ENCODE assay signal across 9 cellular contexts in the genomic region with DNA sequence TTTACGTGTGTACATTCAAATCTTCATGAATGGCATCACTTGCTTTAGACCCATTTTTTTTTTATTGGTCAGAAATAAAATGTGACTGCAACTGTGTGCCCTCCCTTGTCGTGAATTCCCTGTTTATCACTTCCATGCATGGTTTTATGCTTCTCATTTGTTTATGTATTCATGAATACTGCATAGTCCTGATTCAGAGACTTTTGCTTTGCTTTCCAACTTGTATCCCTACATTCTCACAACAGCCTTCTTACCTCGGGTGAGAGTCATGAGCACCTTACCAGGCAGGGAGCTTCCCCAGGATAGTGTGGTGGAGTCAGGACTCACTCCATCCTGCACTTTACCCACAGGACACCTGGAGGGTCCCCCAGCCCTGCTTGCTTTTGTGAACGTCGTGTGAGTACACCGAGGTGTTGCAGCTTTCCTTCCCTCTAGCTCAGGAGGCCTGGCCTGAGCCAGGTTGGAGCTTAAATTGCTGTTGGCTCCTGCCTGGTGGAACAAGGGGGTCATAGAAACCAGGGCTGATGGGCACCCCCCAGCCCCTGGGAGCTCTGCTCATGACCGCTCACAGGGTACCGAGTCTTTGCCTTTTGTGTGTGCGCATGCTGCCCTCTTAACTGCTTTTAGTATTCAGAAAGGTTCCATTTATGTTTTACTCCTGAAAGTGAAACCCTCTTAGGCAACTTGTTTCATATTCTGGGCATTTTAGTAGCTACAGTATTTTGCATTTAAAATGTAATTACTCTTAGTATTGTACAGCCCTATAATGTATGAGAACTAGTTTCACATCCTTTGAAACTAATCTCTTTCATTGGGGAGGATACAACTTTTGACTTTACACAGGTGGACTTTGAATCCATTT.
DNase-seq lines count a peak whose midpoint lies in the region; ATAC-seq and TF ChIP-seq lines count a peak whose summit lies in the region.
"Had no signal": no experiment of that assay in that cellular context is flagged by ENCODE, and none has a peak within 500 bp of the region (broad histone marks: within the 10 kb centered on the region; RNA-seq: fewer than 3 reads in every experiment).

No MANE protein-coding gene starts in this region.

- peaks cover 69% of the 10 kb centered on the region for H3K36me3 ChIP-seq in left ventricle myocardium inferior
- peaks cover 6 to 9% of the 10 kb centered on the region in 2 donors for H3K36me3 ChIP-seq in aorta (ENCODE audit: control insufficient read depth in 1 of 2, insufficient read depth in 2 of 2, low read length in 1 of 2)

- no peaks in the 10 kb centered on the region for H3K27me3 Mint-ChIP-seq in chondrocyte (ENCODE audit: low read depth)

- ATAC-seq in left ventricle myocardium superior (no peak), HG03432 (IDR thresholded peaks at IDR 0.05; ENCODE audit: unreplicated experiment) (peak; percentile 49), aorta (ENCODE audit: low FRiP score) (no peak)

- peaks cover 44% of the 10 kb centered on the region for H3K4me1 ChIP-seq in left ventricle myocardium inferior
- H3K4me1 ChIP-seq in aorta (ENCODE audit: control insufficient read depth in 1 of 2, insufficient read depth in 2 of 2, low read length in 2 of 2) = no peaks in the 10 kb centered on the region

- H3K27ac ChIP-seq in left ventricle myocardium inferior (replicated peaks) (peak overlapping the region; percentile 74), aorta (ENCODE audit: low read depth in 1 of 2, low read length in 2 of 2) (no peak overlapping the region)

- peaks cover 2% of the 10 kb centered on the region for H3K36me3 Mint-ChIP-seq in chondrocyte (ENCODE audit: low read depth)

- H3K27me3 ChIP-seq in left ventricle myocardium inferior (ENCODE audit: low read depth) (no peaks in the 10 kb centered on the region), aorta (ENCODE audit: control insufficient read depth in 1 of 2, insufficient read depth in 2 of 2, low read length in 1 of 2) (no peaks in the 10 kb centered on the region)
- H3K27me3 ChIP-seq: sigmoid colon had no signal

- DNase-seq in left ventricle myocardium inferior = no peak
- DNase-seq in left ventricle myocardium superior = no peak
- no peak for DNase-seq in chondrocyte (ENCODE audit: low spot score)
- DNase-seq in aorta = no peak
- DNase-seq in cerebellar cortex (ENCODE audit: low spot score) = no peak
- DNase-seq in foreskin fibroblast = no peak
- DNase-seq in DMS79 (lab: John Stamatoyannopoulos, UW) = no peak
- DNase-seq: sigmoid colon had no signal

- no peak overlapping the region for H3K27ac Mint-ChIP-seq in chondrocyte (ENCODE audit: unreplicated experiment)

- no peak overlapping the region for H3K4me3 ChIP-seq in left ventricle myocardium inferior
- H3K4me3 ChIP-seq in aorta (ENCODE audit: low read length in 2 of 2) = no peak overlapping the region
- no peak overlapping the region for H3K4me3 ChIP-seq in foreskin fibroblast (ENCODE audit: low read depth in 1 of 2, low read length in 2 of 2)
- H3K4me3 ChIP-seq: sigmoid colon had no signal

- no peaks in the 10 kb centered on the region for H3K9me3 Mint-ChIP-seq in chondrocyte (ENCODE audit: low read depth)

- WGBS in aorta, 2 donors = 60 to 61% methylated on average over 9 of the region's 9 CpGs

- TF ChIP-seq CTCF in left ventricle myocardium inferior (IDR thresholded peaks at IDR 0.05; ENCODE audit: borderline replicate concordance) = no peak
- peak; percentile 59 for TF ChIP-seq CTCF in chondrocyte (IDR thresholded peaks at IDR 0.05)
- TF ChIP-seq CTCF in foreskin fibroblast (IDR thresholded peaks at IDR 0.05; ENCODE audit: low read depth, low read length) = no peak

- no peaks in the 10 kb centered on the region for H3K9me3 ChIP-seq in left ventricle myocardium inferior (replicated peaks)
- no peaks in the 10 kb centered on the region for H3K9me3 ChIP-seq in aorta (ENCODE audit: control insufficient read depth, low read length)
- H3K9me3 ChIP-seq: sigmoid colon had no signal

- peaks cover 4% of the 10 kb centered on the region for H3K4me1 Mint-ChIP-seq in chondrocyte (ENCODE audit: low read depth)

- intact Hi-C loops in left ventricle myocardium inferior (cut with micrococcal nuclease) (loop anchor here (5.0 kb wide), 1 partner anchor 66 kb away; a partner anchor contains a TSS), left ventricle myocardium superior (cut with micrococcal nuclease) (loop anchor here (5.0 kb wide), 1 partner anchor 66 kb away; a partner anchor contains a TSS), aorta (cut with DNase I) (loop anchor here (1.0 to 5.0 kb wide), 2 partner anchors 66 kb away; a partner anchor contains a TSS)

- H3K4me3 Mint-ChIP-seq in chondrocyte (ENCODE audit: unreplicated experiment) = no peak overlapping the region
